ENCODE assay signal across 8 cellular contexts in the genomic region with DNA sequence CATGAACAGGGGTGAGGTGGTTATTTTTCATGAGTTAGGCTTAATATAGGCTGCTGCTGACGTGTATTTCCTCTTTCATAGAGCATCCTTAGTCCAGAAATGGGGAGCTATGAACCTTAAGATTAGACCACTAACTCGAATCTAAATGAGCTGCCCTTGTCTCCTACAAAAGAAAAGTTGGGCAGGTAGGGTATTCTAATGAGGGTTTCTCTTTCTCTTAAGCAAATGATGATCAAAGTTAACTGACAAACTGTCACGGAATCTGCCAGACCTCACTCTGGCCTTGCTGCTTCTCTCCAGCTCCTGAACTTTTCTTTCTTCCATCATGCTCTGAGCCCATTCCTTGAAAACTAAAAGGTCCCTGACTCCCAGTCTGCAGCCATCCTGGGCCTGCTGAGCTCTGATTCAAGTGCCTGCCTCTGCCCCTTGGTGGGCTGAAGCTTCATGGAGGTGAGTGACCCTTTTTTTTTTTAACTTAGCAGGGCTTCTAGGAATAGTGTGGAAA. TPM values are rescaled to one million over a fixed set of nuclear protein-coding genes. Genes with fewer than 3 reads are reported as not detected.
A peak's percentile ranks its signal among the peaks of the same experiment; 100 is the strongest.
DNase-seq lines count a peak whose midpoint lies in the region; ATAC-seq and TF ChIP-seq lines count a peak whose summit lies in the region.

A gene with protein sequence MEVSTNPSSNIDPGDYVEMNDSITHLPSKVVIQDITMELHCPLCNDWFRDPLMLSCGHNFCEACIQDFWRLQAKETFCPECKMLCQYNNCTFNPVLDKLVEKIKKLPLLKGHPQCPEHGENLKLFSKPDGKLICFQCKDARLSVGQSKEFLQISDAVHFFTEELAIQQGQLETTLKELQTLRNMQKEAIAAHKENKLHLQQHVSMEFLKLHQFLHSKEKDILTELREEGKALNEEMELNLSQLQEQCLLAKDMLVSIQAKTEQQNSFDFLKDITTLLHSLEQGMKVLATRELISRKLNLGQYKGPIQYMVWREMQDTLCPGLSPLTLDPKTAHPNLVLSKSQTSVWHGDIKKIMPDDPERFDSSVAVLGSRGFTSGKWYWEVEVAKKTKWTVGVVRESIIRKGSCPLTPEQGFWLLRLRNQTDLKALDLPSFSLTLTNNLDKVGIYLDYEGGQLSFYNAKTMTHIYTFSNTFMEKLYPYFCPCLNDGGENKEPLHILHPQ (plus strand): TSS at position 268 of the 505 bp plus-strand sequence. CDS start 177 bp downstream, at position 445.

- DNase-seq in GM13976 (ENCODE audit: low spot score) (peak; percentile 20), Karpas-422 (peak; percentile 71), esophagus squamous epithelium (lab: John Stamatoyannopoulos, UW) (no peak), renal cortical epithelial cell (ENCODE audit: low read depth) (no peak), NCI-H524 treated with DMSO at 0.1 percent for 48 hours (lab: John Stamatoyannopoulos, UW) (no peak), RWPE1 (ENCODE audit: low spot score) (no peak), NCI-H774 (lab: John Stamatoyannopoulos, UW) (no peak)

- POLR2A ChIA-PET in RWPE1 (lab: Yijun Ruan, JAX; ENCODE audit: low non-redundant PET) = no interaction called here

- H3K9me3 ChIP-seq in Karpas-422 (ENCODE audit: low read length) (no peaks in the 10 kb centered on the region), esophagus squamous epithelium (no peaks in the 10 kb centered on the region)

- no peaks in the 10 kb centered on the region for H4K20me1 ChIP-seq in Karpas-422 (ENCODE audit: insufficient read depth, low read depth, low read length)

- peak within 1 kb of the TSS; percentile 88 for H2AFZ ChIP-seq in Karpas-422 (ENCODE audit: low read length)

- peak within 1 kb of the TSS; percentile 79 for H3K27ac ChIP-seq in Karpas-422 (ENCODE audit: low read length)
- peak within 1 kb of the TSS; percentile 32 to 79 (median 66) for H3K27ac ChIP-seq in esophagus squamous epithelium
- no peak within 1 kb of the TSS for H3K27ac ChIP-seq in RWPE1

- no peak for TF ChIP-seq POLR2A in esophagus squamous epithelium (IDR thresholded peaks at IDR 0.05)

- 67 to 86% methylated on average over 3 of the region's 3 CpGs for WGBS in esophagus squamous epithelium, 2 donors

- H3K4me2 ChIP-seq in Karpas-422 (ENCODE audit: low read depth, low read length, poor library complexity, severe bottlenecking) = peak within 1 kb of the TSS; percentile 87

- H3K36me3 ChIP-seq in Karpas-422 (ENCODE audit: insufficient read depth, low read length) = no peaks in the 10 kb centered on the region
- H3K36me3 ChIP-seq in esophagus squamous epithelium = peaks cover 0 to 12% (median 0%) of the 10 kb centered on the region in 3 donors

- intact Hi-C loops in esophagus squamous epithelium (cut with DNase I) = loop anchor here (10.0 kb wide), 1 partner anchor 72 kb away; the partner anchor contains the start of gene SPG11

- H3K9ac ChIP-seq in Karpas-422 (ENCODE audit: low read length) = peak within 1 kb of the TSS; percentile 64

- H3K4me1 ChIP-seq in Karpas-422 (ENCODE audit: low read length) = peaks cover 33% of the 10 kb centered on the region
- peaks cover 0 to 22% (median 7%) of the 10 kb centered on the region in 3 donors for H3K4me1 ChIP-seq in esophagus squamous epithelium

- H3K27me3 ChIP-seq in Karpas-422 (ENCODE audit: low read length) (no peaks in the 10 kb centered on the region), esophagus squamous epithelium (no peaks in the 10 kb centered on the region)

- no peaks in the 10 kb centered on the region for H3K79me2 ChIP-seq in Karpas-422 (ENCODE audit: low read length)

- peak within 1 kb of the TSS; percentile 59 for H3K4me3 ChIP-seq in Karpas-422 (ENCODE audit: low read length)
- H3K4me3 ChIP-seq in esophagus squamous epithelium = peak within 1 kb of the TSS in 1 of 4 donors; percentile 3

- CTCF ChIA-PET in RWPE1 (lab: Yijun Ruan, JAX) = interaction anchor here (0.9 to 1.6 kb wide), 4 partner anchors 23 to 151 kb away, joined by 3 to 8 read pairs (median 4); no protein-coding TSS in a partner anchor

- ATAC-seq in HG03469 (IDR thresholded peaks at IDR 0.05; ENCODE audit: unreplicated experiment) = no peak

- no peaks in the 10 kb centered on the region for H3K9me2 ChIP-seq in Karpas-422 (replicated peaks; ENCODE audit: insufficient read depth, low read length)

- in situ Hi-C loops in GM13976 (cut with MboI; ENCODE audit: low sequenced_read_pairs, unreplicated experiment) = loop anchor here (10.0 kb wide), 1 partner anchor 152 kb away; no protein-coding TSS in a partner anchor

- TF ChIP-seq CTCF in GM13976 (IDR thresholded peaks at IDR 0.05; ENCODE audit: borderline replicate concordance, control extremely low read depth, extremely low read depth, insufficient read depth, missing control alignments) (no peak), esophagus squamous epithelium (IDR thresholded peaks at IDR 0.05) (no peak), RWPE1 (conservative IDR thresholded peaks at IDR 0.05; ENCODE audit: low read depth) (no peak)

RNA-seq across cellular contexts. Expression of the gene that starts here (rescaled TPM):
- 22.7 and 26.0 TPM in 2 replicates for total RNA-seq in Karpas-422 (2014; rRNA removed; shearing (Covaris generic); ENCODE audit: low replicate concordance)
- total RNA-seq in esophagus squamous epithelium (10 to 100 TPM in 3 of 4 donors, 1 to 10 TPM in 1; 9.4 to 13.6 (median 11.1) TPM), renal cortical epithelial cell (17.0 and 26.5 TPM in 2 replicates)

Comparison
In these comparisons a context has a peak if more than half of its experiments do, and no peak if none do; other contexts are left out.
1. DNase-seq: peak in GM13976 (single experiment) and Karpas-422 (single experiment); none in esophagus squamous epithelium (single experiment), renal cortical epithelial cell (single experiment), NCI-H524 treated with DMSO at 0.1 percent for 48 hours (single experiment), RWPE1 (single experiment) and NCI-H774 (single experiment).